14 cellular contexts compared by ENCODE assay signal in genomic region chr10:95508730-95509129, GRCh38. TPM values are rescaled to one million over a fixed set of nuclear protein-coding genes. Genes with fewer than 3 reads are reported as not detected.
DNase-seq lines count a peak whose midpoint lies in the region; ATAC-seq and TF ChIP-seq lines count a peak whose summit lies in the region.
"Had no signal": no experiment of that assay in that cellular context is flagged by ENCODE, and none has a peak within 500 bp of the region (broad histone marks: within the 10 kb centered on the region; RNA-seq: fewer than 3 reads in every experiment).

No MANE protein-coding gene starts in this region.

- peaks cover 0 to 31% (median 14%) of the 10 kb centered on the region in 4 donors for H3K4me1 ChIP-seq in right lobe of liver
- H3K4me1 ChIP-seq in smooth muscle cell (ENCODE audit: low read depth) = peaks cover 30% of the 10 kb centered on the region

- no CpG with 5 or more reads among the region's 3 CpGs for WGBS in right lobe of liver (ENCODE audit: insufficient coverage, low coverage, low lambda C conversion rate, missing lambda C conversion rate)
- WGBS in smooth muscle cell (ENCODE audit: low lambda C conversion rate) = 23% methylated on average over 3 of the region's 3 CpGs

- no peaks in the 10 kb centered on the region for H3K36me3 ChIP-seq in right lobe of liver
- H3K36me3 ChIP-seq in smooth muscle cell (ENCODE audit: low read depth) = no peaks in the 10 kb centered on the region
- H3K36me3 ChIP-seq: BLaER1 treated with 17β-estradiol and CSF1 and Interleukin-3, amounts not matched to agents 10 nM and 100 nM had no signal

- H3K27me3 ChIP-seq in right lobe of liver (no peaks in the 10 kb centered on the region), smooth muscle cell (ENCODE audit: low read depth) (no peaks in the 10 kb centered on the region)
- H3K27me3 ChIP-seq: BLaER1 treated with 17β-estradiol and CSF1 and Interleukin-3, amounts not matched to agents 10 nM and 100 nM had no signal

- TF ChIP-seq CTCF in endothelial cell (IDR thresholded peaks at IDR 0.05; ENCODE audit: unreplicated experiment) (no peak), right lobe of liver (IDR thresholded peaks at IDR 0.05) (no peak), smooth muscle cell (IDR thresholded peaks at IDR 0.05; ENCODE audit: borderline replicate concordance, insufficient read depth, poor library complexity, severe bottlenecking) (no peak)

- peak overlapping the region; percentile 75 for H3K4me2 ChIP-seq in smooth muscle cell
- H3K4me2 ChIP-seq: BLaER1 treated with 17β-estradiol and CSF1 and Interleukin-3, amounts not matched to agents 10 nM and 100 nM; SK-N-SH had no signal

- peaks cover 70% of the 10 kb centered on the region for H3K4me1 Mint-ChIP-seq in endothelial cell (ENCODE audit: unreplicated experiment)
- H3K4me1 Mint-ChIP-seq in activated T-helper 2 cell treated with anti-CD3 and anti-CD28 coated beads, Interferon-gamma antibody, Interleukin-2, Interleukin-4, amounts not matched to agents 10 μg/mL and 5 μg/mL and 100 μg/mL, durations not matched to agents 14 hours and 24 hours and 36 hours (ENCODE audit: low read depth) = peaks cover 1% of the 10 kb centered on the region

- DNase-seq in M059J (ENCODE audit: low read depth) (peak; percentile 48), endothelial cell (ENCODE audit: low spot score) (no peak), right lobe of liver (no peak), smooth muscle cell (lab: John Stamatoyannopoulos, UW; ENCODE audit: unreplicated experiment) (no peak), putamen (ENCODE audit: low spot score) (no peak)
- DNase-seq in activated effector memory CD4-positive, alpha-beta T cell treated with anti-CD3 and anti-CD28 coated beads, Interleukin-2, amount 50 U/mL, for 16 hours = no peak
- DNase-seq in activated T-helper 2 cell treated with anti-CD3 and anti-CD28 coated beads, Interferon-gamma antibody, Interleukin-2, Interleukin-4, amounts not matched to agents 10 μg/mL and 5 μg/mL and 100 μg/mL, durations not matched to agents 14 hours and 24 hours and 36 hours (ENCODE audit: low spot score) = no peak
- DNase-seq: activated CD4-positive, alpha-beta T cell treated with anti-CD3 and anti-CD28 coated beads for 36 hours; activated gamma-delta T cell; effector memory CD4-positive, alpha-beta T cell; NCI-H1105 treated with DMSO at 0.1 percent for 48 hours; SK-N-SH had no signal

- H3K4me3 ChIP-seq in right lobe of liver (no peak overlapping the region), smooth muscle cell (no peak overlapping the region)
- H3K4me3 ChIP-seq: BLaER1 treated with 17β-estradiol and CSF1 and Interleukin-3, amounts not matched to agents 10 nM and 100 nM had no signal

- H3K9me3 ChIP-seq in right lobe of liver (no peaks in the 10 kb centered on the region), smooth muscle cell (replicated peaks; ENCODE audit: low read depth) (no peaks in the 10 kb centered on the region)
- H3K9me3 ChIP-seq: BLaER1 treated with 17β-estradiol and CSF1 and Interleukin-3, amounts not matched to agents 10 nM and 100 nM; SK-N-SH had no signal

- peaks cover 7% of the 10 kb centered on the region for H3F3A ChIP-seq in smooth muscle cell (ENCODE audit: low read depth)

- peak overlapping the region; percentile 50 for H3K9ac ChIP-seq in smooth muscle cell (ENCODE audit: low read depth)
- H3K9ac ChIP-seq: BLaER1 treated with 17β-estradiol and CSF1 and Interleukin-3, amounts not matched to agents 10 nM and 100 nM; SK-N-SH had no signal

- peak; percentile 3 to 65 (median 25) for ATAC-seq in right lobe of liver
- no peak for ATAC-seq in HG03457 (IDR thresholded peaks at IDR 0.05; ENCODE audit: unreplicated experiment)
- ATAC-seq: activated CD4-positive, alpha-beta T cell treated with anti-CD3 and anti-CD28 coated beads for 36 hours had no signal

- peaks cover 48% of the 10 kb centered on the region for H3K79me2 ChIP-seq in smooth muscle cell (ENCODE audit: low read depth)

- no peaks in the 10 kb centered on the region for H3K9me3 Mint-ChIP-seq in endothelial cell (ENCODE audit: unreplicated experiment)
- H3K9me3 Mint-ChIP-seq in activated T-helper 2 cell treated with anti-CD3 and anti-CD28 coated beads, Interferon-gamma antibody, Interleukin-2, Interleukin-4, amounts not matched to agents 10 μg/mL and 5 μg/mL and 100 μg/mL, durations not matched to agents 14 hours and 24 hours and 36 hours = no peaks in the 10 kb centered on the region

- intact Hi-C loops in right lobe of liver (cut with DNase I) = no loop called here
- intact Hi-C loops in activated T-helper 2 cell treated with anti-CD3 and anti-CD28 coated beads, Interferon-gamma antibody, Interleukin-2, Interleukin-4, amounts not matched to agents 10 μg/mL and 5 μg/mL and 100 μg/mL, durations not matched to agents 14 hours and 24 hours and 36 hours (cut with micrococcal nuclease) = no loop called here

- peaks cover 6% of the 10 kb centered on the region for H3K27me3 Mint-ChIP-seq in endothelial cell (ENCODE audit: unreplicated experiment)
- peaks cover 15% of the 10 kb centered on the region for H3K27me3 Mint-ChIP-seq in activated T-helper 2 cell treated with anti-CD3 and anti-CD28 coated beads, Interferon-gamma antibody, Interleukin-2, Interleukin-4, amounts not matched to agents 10 μg/mL and 5 μg/mL and 100 μg/mL, durations not matched to agents 14 hours and 24 hours and 36 hours (ENCODE audit: low read depth)

- peak overlapping the region; percentile 78 for H3K27ac Mint-ChIP-seq in endothelial cell (ENCODE audit: unreplicated experiment)
- no peak overlapping the region for H3K27ac Mint-ChIP-seq in activated T-helper 2 cell treated with anti-CD3 and anti-CD28 coated beads, Interferon-gamma antibody, Interleukin-2, Interleukin-4, amounts not matched to agents 10 μg/mL and 5 μg/mL and 100 μg/mL, durations not matched to agents 14 hours and 24 hours and 36 hours
- H3K27ac Mint-ChIP-seq: activated CD4-positive, alpha-beta T cell treated with anti-CD3 and anti-CD28 coated beads for 36 hours had no signal

- H4K20me1 ChIP-seq in smooth muscle cell (ENCODE audit: low read depth) = no peaks in the 10 kb centered on the region
- H4K20me1 ChIP-seq: BLaER1 treated with 17β-estradiol and CSF1 and Interleukin-3, amounts not matched to agents 10 nM and 100 nM had no signal

- H3K27ac ChIP-seq in right lobe of liver = peak overlapping the region; percentile 24 to 51 (median 48)
- peak overlapping the region; percentile 85 for H3K27ac ChIP-seq in smooth muscle cell (ENCODE audit: low read depth)
- H3K27ac ChIP-seq: BLaER1 treated with 17β-estradiol and CSF1 and Interleukin-3, amounts not matched to agents 10 nM and 100 nM had no signal

- peak overlapping the region; percentile 15 for H2AFZ ChIP-seq in smooth muscle cell (ENCODE audit: low read depth)

- no peak for TF ChIP-seq POLR2A in right lobe of liver (IDR thresholded peaks at IDR 0.05)

- H3K4me3 Mint-ChIP-seq in endothelial cell (ENCODE audit: unreplicated experiment) = no peak overlapping the region
- no peak overlapping the region for H3K4me3 Mint-ChIP-seq in activated T-helper 2 cell treated with anti-CD3 and anti-CD28 coated beads, Interferon-gamma antibody, Interleukin-2, Interleukin-4, amounts not matched to agents 10 μg/mL and 5 μg/mL and 100 μg/mL, durations not matched to agents 14 hours and 24 hours and 36 hours (ENCODE audit: low read depth)
- H3K4me3 Mint-ChIP-seq: activated CD4-positive, alpha-beta T cell treated with anti-CD3 and anti-CD28 coated beads for 36 hours had no signal

- H3K36me3 Mint-ChIP-seq in endothelial cell (ENCODE audit: low read depth, unreplicated experiment) = peaks cover 4% of the 10 kb centered on the region
- H3K36me3 Mint-ChIP-seq in activated T-helper 2 cell treated with anti-CD3 and anti-CD28 coated beads, Interferon-gamma antibody, Interleukin-2, Interleukin-4, amounts not matched to agents 10 μg/mL and 5 μg/mL and 100 μg/mL, durations not matched to agents 14 hours and 24 hours and 36 hours (ENCODE audit: low read depth) = no peaks in the 10 kb centered on the region

RNA-seq across cellular contexts. Expression of gene SORBS1, which starts 52.4 kb away (rescaled TPM):
- 0.57 and 2.4 TPM in 2 replicates for total RNA-seq in M059J (2014; rRNA removed; shearing (Covaris generic))
- total RNA-seq in endothelial cell (ENCODE audit: unreplicated experiment) (103 TPM), right lobe of liver (10 to 100 TPM; 56.4 to 97.9 (median 76.5) TPM), smooth muscle cell (21.0 and 29.0 TPM in 2 replicates)
- polyA plus RNA-seq in smooth muscle cell = 11.3 and 14.6 TPM in 2 replicates
- total RNA-seq in activated T-helper 2 cell treated with anti-CD3 and anti-CD28 coated beads, Interferon-gamma antibody, Interleukin-2, Interleukin-4, amounts not matched to agents 10 μg/mL and 5 μg/mL and 100 μg/mL, durations not matched to agents 14 hours and 24 hours and 36 hours = 0.43 and 1.3 TPM in 2 replicates
